Comparison of ENCODE assay signal across 8 cellular contexts in genomic region chr7:44796034-44796503, GRCh38. TPM values are rescaled to one million over a fixed set of nuclear protein-coding genes. Genes with fewer than 3 reads are reported as not detected.
DNase-seq lines count a peak whose midpoint lies in the region; ATAC-seq and TF ChIP-seq lines count a peak whose summit lies in the region.

No MANE protein-coding gene starts in this region.

- H3K27me3 Mint-ChIP-seq in stimulated activated memory B cell treated with anti-CD40 and anti-IgM and Interleukin-4, amounts not matched to agents 10 μg/mL and 1 μg/mL and 100 μg/mL, for 72 hours, result no peaks in the 10 kb centered on the region

- no peak for TF ChIP-seq CTCF in body of pancreas (IDR thresholded peaks at IDR 0.05)
- TF ChIP-seq CTCF in GM10248 (IDR thresholded peaks at IDR 0.05; ENCODE audit: control extremely low read depth, extremely low read depth, low read depth, missing control alignments), result no peak

- H3K4me3 ChIP-seq in body of pancreas (peak overlapping the region; percentile 51 to 76), iPS-20b (ENCODE audit: low read length) (peak overlapping the region; percentile 98)

- no peaks in the 10 kb centered on the region for H3K9me3 Mint-ChIP-seq in stimulated activated memory B cell treated with anti-CD40 and anti-IgM and Interleukin-4, amounts not matched to agents 10 μg/mL and 1 μg/mL and 100 μg/mL, for 72 hours

- peak overlapping the region; percentile 100 for H3K27ac ChIP-seq in body of pancreas
- H3K27ac ChIP-seq in iPS-20b (ENCODE audit: low read length), result no peak overlapping the region

- peak; percentile 8 for ATAC-seq in GM18499 (IDR thresholded peaks at IDR 0.05; ENCODE audit: insufficient read depth, unreplicated experiment)
- peak; percentile 19 for ATAC-seq in HG03039 (IDR thresholded peaks at IDR 0.05; ENCODE audit: unreplicated experiment)
- ATAC-seq in body of pancreas, result peak; percentile 19
- no peak for ATAC-seq in stimulated activated memory B cell treated with anti-CD40 and anti-IgM and Interleukin-4, amounts not matched to agents 10 μg/mL and 1 μg/mL and 100 μg/mL, for 72 hours

- H3K36me3 Mint-ChIP-seq in stimulated activated memory B cell treated with anti-CD40 and anti-IgM and Interleukin-4, amounts not matched to agents 10 μg/mL and 1 μg/mL and 100 μg/mL, for 72 hours, result peaks cover 35% of the 10 kb centered on the region

- H3K4me3 Mint-ChIP-seq in stimulated activated memory B cell treated with anti-CD40 and anti-IgM and Interleukin-4, amounts not matched to agents 10 μg/mL and 1 μg/mL and 100 μg/mL, for 72 hours, result peak overlapping the region; percentile 98

- no peak for TF ChIP-seq POLR2A in body of pancreas (IDR thresholded peaks at IDR 0.05)

- intact Hi-C loops in body of pancreas (cut with DNase I), result no loop called here

- DNase-seq in AG08395 (ENCODE audit: low spot score) (peak; percentile 44), NCI-H526 (lab: John Stamatoyannopoulos, UW) (peak; percentile 65 to 89), body of pancreas (peak in 1 of 4 donors; percentile 55), GM10248 (ENCODE audit: extremely low spot score) (no peak)

- peak overlapping the region; percentile 91 for H3K9ac ChIP-seq in iPS-20b (ENCODE audit: low read depth, low read length)

- H3K36me3 ChIP-seq in body of pancreas (replicated peaks in 1 of 2; ENCODE audit: insufficient read depth in 1 of 2, low read depth in 2 of 2) (peaks cover 6 to 9% of the 10 kb centered on the region in 2 donors), iPS-20b (ENCODE audit: insufficient read depth, low read depth, low read length) (peaks cover 42% of the 10 kb centered on the region)

- peaks cover 26% of the 10 kb centered on the region for H3K4me1 Mint-ChIP-seq in stimulated activated memory B cell treated with anti-CD40 and anti-IgM and Interleukin-4, amounts not matched to agents 10 μg/mL and 1 μg/mL and 100 μg/mL, for 72 hours

- POLR2A ChIA-PET in GM10248 (lab: Yijun Ruan, JAX), result no interaction called here

- H3K4me1 ChIP-seq in body of pancreas (peaks cover 19% of the 10 kb centered on the region), iPS-20b (ENCODE audit: insufficient read depth, low read length) (peaks cover 6% of the 10 kb centered on the region; the same call in 1 of the 2 replicates)

- H3K27me3 ChIP-seq in body of pancreas (no peaks in the 10 kb centered on the region), iPS-20b (ENCODE audit: insufficient read depth, low read length) (no peaks in the 10 kb centered on the region)

- peak overlapping the region; percentile 98 for H3K27ac Mint-ChIP-seq in stimulated activated memory B cell treated with anti-CD40 and anti-IgM and Interleukin-4, amounts not matched to agents 10 μg/mL and 1 μg/mL and 100 μg/mL, for 72 hours

- 0% methylated on average over 3 to 51 of the region's 59 CpGs for WGBS in body of pancreas, 2 donors

- CTCF ChIA-PET in GM10248 (lab: Yijun Ruan, JAX), result no interaction called here

- H3K9me3 ChIP-seq in body of pancreas (no peaks in the 10 kb centered on the region), iPS-20b (ENCODE audit: insufficient read depth, low read depth, low read length) (no peaks in the 10 kb centered on the region)

RNA-seq across cellular contexts. Expression of gene PPIA, which starts 0.4 kb away (rescaled TPM):
- total RNA-seq in body of pancreas, result 100 to 1,000 TPM; 352 to 366 TPM

RNA-seq across cellular contexts. Expression of gene ZMIZ2, which starts 47.4 kb away (rescaled TPM):
- 10 to 100 TPM; 30.9 to 50.4 TPM for total RNA-seq in body of pancreas

RNA-seq across cellular contexts. Expression of gene H2AZ2, which starts 51.8 kb away (rescaled TPM):
- total RNA-seq in body of pancreas, result 10 to 100 TPM; 46.5 to 59.9 TPM
